Comparison of ENCODE assay signal across 16 cellular contexts in the genomic region with DNA sequence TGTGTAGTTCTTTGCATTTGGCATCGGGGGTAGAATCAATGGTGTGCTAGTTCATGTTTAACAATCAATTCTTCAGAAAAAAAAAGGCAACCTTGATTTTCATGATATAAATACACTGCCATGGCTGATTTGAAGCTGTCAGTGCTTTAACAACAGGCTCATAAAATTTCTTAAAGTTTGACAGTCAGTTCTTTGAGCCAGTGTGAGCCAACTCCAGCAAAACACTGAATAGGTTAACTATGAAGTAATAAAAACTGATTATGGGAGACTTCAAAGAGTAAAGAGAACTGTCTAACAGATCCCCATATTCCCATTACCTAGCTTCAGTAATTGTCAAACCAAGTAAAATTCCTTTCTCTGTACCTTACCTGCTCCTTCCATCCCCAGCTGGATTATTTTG.
"Had no signal": no experiment of that assay in that cellular context is flagged by ENCODE, and none has a peak within 500 bp of the region (broad histone marks: within the 10 kb centered on the region; RNA-seq: fewer than 3 reads in every experiment).

No MANE protein-coding gene starts in this region.

- H3K9me3 Mint-ChIP-seq: effector memory CD8-positive, alpha-beta T cell had no signal

- H3K36me3 ChIP-seq: esophagus muscularis mucosa, gastrocnemius medialis, heart right ventricle, neutrophil, right atrium auricular region had no signal

- ATAC-seq: effector memory CD8-positive, alpha-beta T cell; gastrocnemius medialis; heart right ventricle; naive thymus-derived CD4-positive, alpha-beta T cell had no signal

- DNase-seq: effector memory CD8-positive, alpha-beta T cell; gastrocnemius medialis; heart right ventricle; islet precursor cell; mesendoderm; naive thymus-derived CD4-positive, alpha-beta T cell; stimulated activated CD4-positive, alpha-beta T cell treated with anti-CD3 and anti-CD28 coated beads, Interleukin-2, amount 100 ng/mL, for 48 hours; stimulated activated naive CD4-positive, alpha-beta T cell treated with Interleukin-2 at 50 U/mL for 16 hours; trophoblast cell had no signal

- H3K4me2 ChIP-seq: smooth muscle cell had no signal

- H3K4me3 Mint-ChIP-seq: dendritic cell treated with granulocyte-macrophage colony-stimulating factor and Interleukin-4, amounts not matched to agents 40 ng/mL and 50 ng/mL, for 4 days; effector memory CD8-positive, alpha-beta T cell; naive thymus-derived CD4-positive, alpha-beta T cell had no signal

- H3K9me3 ChIP-seq: gastrocnemius medialis, neutrophil, right atrium auricular region had no signal

- H3K36me3 Mint-ChIP-seq: naive thymus-derived CD4-positive, alpha-beta T cell had no signal

- H3K27ac Mint-ChIP-seq: dendritic cell treated with granulocyte-macrophage colony-stimulating factor and Interleukin-4, amounts not matched to agents 40 ng/mL and 50 ng/mL, for 4 days; effector memory CD8-positive, alpha-beta T cell had no signal

- H3K4me1 Mint-ChIP-seq: naive thymus-derived CD4-positive, alpha-beta T cell had no signal

- H3K27me3 Mint-ChIP-seq: dendritic cell treated with granulocyte-macrophage colony-stimulating factor and Interleukin-4, amounts not matched to agents 40 ng/mL and 50 ng/mL, for 4 days; naive thymus-derived CD4-positive, alpha-beta T cell had no signal

- H3K4me1 ChIP-seq: gastrocnemius medialis, heart right ventricle, right atrium auricular region had no signal

- FAIRE-seq: colon had no signal

- H3K4me3 ChIP-seq: esophagus muscularis mucosa, gastrocnemius medialis, heart right ventricle, right atrium auricular region, smooth muscle cell had no signal

- H3K27me3 ChIP-seq: esophagus muscularis mucosa, gastrocnemius medialis, neutrophil, right atrium auricular region had no signal

- H3K27ac ChIP-seq: epithelial cell of prostate, esophagus muscularis mucosa, gastrocnemius medialis, heart right ventricle, neutrophil, right atrium auricular region had no signal
